Comparison of ENCODE assay signal across 32 cellular contexts in genomic region chr6:109212683-109213082, GRCh38.
DNase-seq lines count a peak whose midpoint lies in the region; ATAC-seq, FAIRE-seq and TF ChIP-seq lines count a peak whose summit lies in the region.
"Had no signal": no experiment of that assay in that cellular context is flagged by ENCODE, and none has a peak within 500 bp of the region (broad histone marks: within the 10 kb centered on the region; RNA-seq: fewer than 3 reads in every experiment).

No MANE protein-coding gene starts in this region.

- no peak overlapping the region for H3K4me3 Mint-ChIP-seq in stimulated activated memory B cell treated with anti-CD40 and anti-IgM and Interleukin-4, amounts not matched to agents 10 μg/mL and 1 μg/mL and 100 μg/mL, for 72 hours
- H3K4me3 Mint-ChIP-seq: B cell; CD14-positive monocyte; CD4-positive, alpha-beta memory T cell; CD4-positive, alpha-beta T cell; CD4-positive, CD25-positive, alpha-beta regulatory T cell; CD8-positive, alpha-beta memory T cell; CD8-positive, alpha-beta T cell had no signal

- peaks cover 9% of the 10 kb centered on the region for H3K36me3 Mint-ChIP-seq in stimulated activated memory B cell treated with anti-CD40 and anti-IgM and Interleukin-4, amounts not matched to agents 10 μg/mL and 1 μg/mL and 100 μg/mL, for 72 hours
- H3K36me3 Mint-ChIP-seq: CD14-positive monocyte; CD4-positive, CD25-positive, alpha-beta regulatory T cell; CD8-positive, alpha-beta T cell had no signal

- H3K9me3 ChIP-seq in PC-3 (ENCODE audit: low read length) (no peaks in the 10 kb centered on the region), K562 (replicated peaks; ENCODE audit: control insufficient read depth, insufficient read depth, low read depth, low read length) (no peaks in the 10 kb centered on the region; the same call in none of the 2 replicates)
- H3K9me3 ChIP-seq: BE2C, Caco-2 had no signal

- POLR2A ChIA-PET in PC-3 (lab: Charles Lee; ENCODE audit: unreplicated experiment) (no interaction called here), K562 (lab: Yijun Ruan, JAX) (no interaction called here)

- WGBS in K562 (ENCODE audit: insufficient coverage, low coverage, missing lambda C conversion rate) = 0% methylated on average over 1 of the region's 1 CpG

- peak; percentile 17 for DNase-seq in PC-3
- no peak for DNase-seq in K562 (ENCODE audit: extremely low read depth in 1 of 4, low spot score in 3 of 4)
- DNase-seq in AML-193 (lab: John Stamatoyannopoulos, UW) = no peak
- DNase-seq: 8988T; ACHN; BE2C; C1 segment of cervical spinal cord; Caco-2; Calu3; CD4-positive, alpha-beta memory T cell; CD4-positive, alpha-beta T cell; CD4-positive, CD25-positive, alpha-beta regulatory T cell; CD8-positive, alpha-beta memory T cell; CD8-positive, alpha-beta T cell; COR-L47; DMS 273 treated with DMSO at 0.1 percent for 48 hours; DMS153; DMS53; DMS79; DMS79 treated with DMSO at 0.1 percent for 48 hours; DND-41; EL had no signal

- no peak for TF ChIP-seq EP300 in K562 (IDR thresholded peaks at IDR 0.05; ENCODE audit: low read length)

- no peak for TF ChIP-seq RAD21 in K562 (CRISPR knock-in tag; conservative IDR thresholded peaks at IDR 0.05 in 1 of 2, IDR thresholded peaks at IDR 0.05 in 1 of 2)

- intact Hi-C loops in PC-3 (cut with micrococcal nuclease) (no loop called here), K562 (cut with micrococcal nuclease) (no loop called here)

- H3K9me1 ChIP-seq in K562 (ENCODE audit: control insufficient read depth, insufficient read depth, low read length) = no peaks in the 10 kb centered on the region

- no peaks in the 10 kb centered on the region for H3K36me3 ChIP-seq in PC-3 (ENCODE audit: low read depth, low read length)
- H3K36me3 ChIP-seq in K562 (ENCODE audit: control insufficient read depth, insufficient read depth, low read length) = no peaks in the 10 kb centered on the region
- H3K36me3 ChIP-seq: BE2C; BLaER1; BLaER1 treated with 17β-estradiol and CSF1 and Interleukin-3, amounts not matched to agents 10 nM and 100 nM had no signal

- H3K9ac ChIP-seq in PC-3 (ENCODE audit: low read length) (no peak overlapping the region), K562 (ENCODE audit: insufficient read depth in 1 of 2, low read depth in 2 of 2, low read length in 2 of 2) (no peak overlapping the region)
- H3K9ac ChIP-seq: BLaER1; BLaER1 treated with 17β-estradiol and CSF1 and Interleukin-3, amounts not matched to agents 10 nM and 100 nM had no signal

- H3K4me1 ChIP-seq in PC-3 (ENCODE audit: insufficient read depth, low read length) = no peaks in the 10 kb centered on the region
- no peaks in the 10 kb centered on the region for H3K4me1 ChIP-seq in K562 (replicated peaks in 1 of 2; ENCODE audit: control insufficient read depth in 2 of 2, insufficient read depth in 2 of 2, low read length in 2 of 2)
- H3K4me1 ChIP-seq: A549, BE2C, BLaER1, Caco-2 had no signal

- TF ChIP-seq CTCF in PC-3 (conservative IDR thresholded peaks at IDR 0.05; ENCODE audit: low read depth, low read length) (no peak), K562 (IDR thresholded peaks at IDR 0.05 in 2 of 3, conservative IDR thresholded peaks at IDR 0.05 in 1 of 3; ENCODE audit: insufficient read depth in 2 of 3, low read depth in 1 of 3, low read length in 3 of 3) (no peak)

- H3K9me2 ChIP-seq in PC-3 (replicated peaks; ENCODE audit: low read length) = no peaks in the 10 kb centered on the region

- H3K9me3 Mint-ChIP-seq in stimulated activated memory B cell treated with anti-CD40 and anti-IgM and Interleukin-4, amounts not matched to agents 10 μg/mL and 1 μg/mL and 100 μg/mL, for 72 hours = peaks cover 14% of the 10 kb centered on the region

- BruUV-seq in PC-3 (replicated peaks; lab: Mats Ljungman, UMichigan) (no TSS peak), K562 (replicated peaks; lab: Mats Ljungman, UMichigan) (no TSS peak)

- in situ Hi-C loops in K562 (cut with MboI) = no loop called here

- no peak overlapping the region for H3K27ac Mint-ChIP-seq in stimulated activated memory B cell treated with anti-CD40 and anti-IgM and Interleukin-4, amounts not matched to agents 10 μg/mL and 1 μg/mL and 100 μg/mL, for 72 hours
- H3K27ac Mint-ChIP-seq: B cell; CD14-positive monocyte; CD4-positive, alpha-beta memory T cell; CD4-positive, alpha-beta T cell; CD4-positive, CD25-positive, alpha-beta regulatory T cell; CD8-positive, alpha-beta T cell had no signal

- no peaks in the 10 kb centered on the region for H3K4me1 Mint-ChIP-seq in stimulated activated memory B cell treated with anti-CD40 and anti-IgM and Interleukin-4, amounts not matched to agents 10 μg/mL and 1 μg/mL and 100 μg/mL, for 72 hours
- H3K4me1 Mint-ChIP-seq: B cell; CD4-positive, alpha-beta memory T cell; CD4-positive, CD25-positive, alpha-beta regulatory T cell; CD8-positive, alpha-beta memory T cell had no signal

- CTCF ChIA-PET in PC-3 (lab: Charles Lee) (no interaction called here), K562 (lab: Yijun Ruan, JAX; ENCODE audit: low intra/inter-chr PET ratio) (no interaction called here)

- H3K27ac ChIP-seq in PC-3 (ENCODE audit: low read length) (no peak overlapping the region), K562 (ENCODE audit: extremely low read depth, low read depth, low read length) (no peak overlapping the region)
- H3K27ac ChIP-seq: 22Rv1; A549; BLaER1; BLaER1 treated with 17β-estradiol and CSF1 and Interleukin-3, amounts not matched to agents 10 nM and 100 nM; C4-2B had no signal

- H3K27me3 ChIP-seq in PC-3 (ENCODE audit: low read length) (no peaks in the 10 kb centered on the region), K562 (ENCODE audit: control insufficient read depth in 2 of 2, insufficient read depth in 2 of 2, low read length in 2 of 2) (no peaks in the 10 kb centered on the region)
- H3K27me3 ChIP-seq: BLaER1; BLaER1 treated with 17β-estradiol and CSF1 and Interleukin-3, amounts not matched to agents 10 nM and 100 nM had no signal

- H3F3A ChIP-seq in PC-3 (ENCODE audit: low read length, unreplicated experiment) = no peaks in the 10 kb centered on the region

- H3K27me3 Mint-ChIP-seq in stimulated activated memory B cell treated with anti-CD40 and anti-IgM and Interleukin-4, amounts not matched to agents 10 μg/mL and 1 μg/mL and 100 μg/mL, for 72 hours = peaks cover 24% of the 10 kb centered on the region

- no peak for TF ChIP-seq POLR2A in K562 (conservative IDR thresholded peaks at IDR 0.05)

- no peak for FAIRE-seq in K562 (lab: Jason Lieb, UNC)
- FAIRE-seq: A204.1, A549, D721Med had no signal

- ATAC-seq in PC-3 (no peak), K562 (no peak)
- ATAC-seq in stimulated activated memory B cell treated with anti-CD40 and anti-IgM and Interleukin-4, amounts not matched to agents 10 μg/mL and 1 μg/mL and 100 μg/mL, for 72 hours = no peak
- ATAC-seq: A549; CD8-positive, alpha-beta T cell had no signal

- no peak overlapping the region for H3K4me2 ChIP-seq in PC-3 (ENCODE audit: low read length)
- H3K4me2 ChIP-seq in K562 (ENCODE audit: insufficient read depth, low read length) = no peak overlapping the region
- H3K4me2 ChIP-seq: A549; BLaER1; BLaER1 treated with 17β-estradiol and CSF1 and Interleukin-3, amounts not matched to agents 10 nM and 100 nM had no signal

- H3K4me3 ChIP-seq in PC-3 (ENCODE audit: low read length) (no peak overlapping the region), K562 (no peak overlapping the region)
- H3K4me3 ChIP-seq: A549; BLaER1; BLaER1 treated with 17β-estradiol and CSF1 and Interleukin-3, amounts not matched to agents 10 nM and 100 nM had no signal

- H4K20me1 ChIP-seq in PC-3 (ENCODE audit: low read length) (no peaks in the 10 kb centered on the region), K562 (replicated peaks; ENCODE audit: control insufficient read depth, insufficient read depth, low read length) (no peaks in the 10 kb centered on the region)
- H4K20me1 ChIP-seq: BLaER1; BLaER1 treated with 17β-estradiol and CSF1 and Interleukin-3, amounts not matched to agents 10 nM and 100 nM had no signal

- H3K79me2 ChIP-seq in PC-3 (ENCODE audit: low read length) = no peaks in the 10 kb centered on the region
- no peaks in the 10 kb centered on the region for H3K79me2 ChIP-seq in K562 (ENCODE audit: control insufficient read depth, insufficient read depth, low read length)

- H2AFZ ChIP-seq in PC-3 (ENCODE audit: low read length) (no peak overlapping the region), K562 (ENCODE audit: low read depth, low read length) (no peak overlapping the region)

TF ChIP-seq in K562, 482 proteins besides CTCF, POLR2A, EP300 and RAD21:
- TF ChIP-seq ZNF583 (CRISPR knock-in tag; IDR thresholded peaks at IDR 0.05) (peak; percentile 99), NCOA1 (IDR thresholded peaks at IDR 0.05; ENCODE audit: low read depth) (no peak), REST (CRISPR knock-in tag; IDR thresholded peaks at IDR 0.05; ENCODE audit: low read depth) (no peak), ZNF212 (CRISPR knock-in tag; IDR thresholded peaks at IDR 0.05) (no peak)
